ENCODE assay signal across 18 cellular contexts in the genomic region with DNA sequence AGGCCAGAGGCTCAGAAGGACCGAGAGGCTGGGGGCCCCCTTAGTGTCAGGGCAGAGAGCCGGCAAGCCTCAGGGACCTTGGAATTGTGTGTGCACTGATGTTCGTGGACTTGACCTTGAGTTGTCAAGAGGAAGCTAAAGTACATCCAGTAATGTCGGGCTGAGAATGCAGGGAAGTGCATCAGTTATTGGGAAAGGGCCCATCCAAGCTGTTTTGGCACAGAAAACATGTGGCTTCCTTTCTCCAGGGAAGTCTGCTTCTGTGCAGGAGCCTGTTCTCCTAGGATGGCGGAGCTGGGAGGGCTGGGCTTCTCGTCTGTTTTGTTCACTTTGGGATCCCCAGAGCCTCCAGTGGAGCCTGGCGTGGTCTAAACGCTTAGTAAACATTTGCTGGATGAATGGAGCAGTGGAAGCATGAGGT. TPM values are rescaled to one million over a fixed set of nuclear protein-coding genes. Genes with fewer than 3 reads are reported as not detected.
A peak's percentile ranks its signal among the peaks of the same experiment; 100 is the strongest.
DNase-seq lines count a peak whose midpoint lies in the region; ATAC-seq and TF ChIP-seq lines count a peak whose summit lies in the region.
"Had no signal": no experiment of that assay in that cellular context is flagged by ENCODE, and none has a peak within 500 bp of the region (broad histone marks: within the 10 kb centered on the region; RNA-seq: fewer than 3 reads in every experiment).

No MANE protein-coding gene starts in this region.

- TF ChIP-seq CTCF in glutamatergic neuron (IDR thresholded peaks at IDR 0.05; ENCODE audit: partially characterized antibody, unreplicated experiment) (no peak), neural crest cell (conservative IDR thresholded peaks at IDR 0.05) (no peak), type B pancreatic cell (conservative IDR thresholded peaks at IDR 0.05) (no peak), Calu3 (IDR thresholded peaks at IDR 0.05; ENCODE audit: unreplicated experiment) (no peak)

- no TSS peak for BruUV-seq in Calu3 (replicated peaks; lab: Mats Ljungman, UMichigan)

- H3K27me3 Mint-ChIP-seq in glutamatergic neuron (ENCODE audit: unreplicated experiment): peaks cover 15% of the 10 kb centered on the region
- no peaks in the 10 kb centered on the region for H3K27me3 Mint-ChIP-seq in neural crest cell (ENCODE audit: low read depth)
- H3K27me3 Mint-ChIP-seq in type B pancreatic cell: peaks cover 2% of the 10 kb centered on the region
- H3K27me3 Mint-ChIP-seq in Calu3 (ENCODE audit: unreplicated experiment): no peaks in the 10 kb centered on the region

- DNase-seq in NCI-H2171 treated with DMSO at 0.1 percent for 48 hours (lab: John Stamatoyannopoulos, UW) (peak; percentile 25), NCI-H2171 (lab: John Stamatoyannopoulos, UW) (no peak), glutamatergic neuron (no peak), neural crest cell (ENCODE audit: low read depth, low spot score) (no peak), type B pancreatic cell (ENCODE audit: extremely low spot score, unreplicated experiment) (no peak), SW480 (ENCODE audit: low spot score) (no peak), Calu3 (no peak)
- DNase-seq: activated CD8-positive, alpha-beta T cell treated with anti-CD3 and anti-CD28 coated beads, Interleukin-2, amount 10 ng/mL, durations not matched to agents 7 days and 5 days; activated T-cell treated with anti-CD3 and anti-CD28 coated beads, Interleukin-2, amount 50 U/mL, for 72 hours; C1 segment of cervical spinal cord; DMS53; NCI-H187; NCI-H510A; transverse colon had no signal

- intact Hi-C loops in Calu3 (cut with micrococcal nuclease; ENCODE audit: unreplicated experiment): no loop called here

- H3K4me3 Mint-ChIP-seq in glutamatergic neuron (ENCODE audit: unreplicated experiment) (peak overlapping the region; percentile 30), neural crest cell (no peak overlapping the region), type B pancreatic cell (no peak overlapping the region), Calu3 (ENCODE audit: low read depth, unreplicated experiment) (no peak overlapping the region)
- H3K4me3 Mint-ChIP-seq: activated CD8-positive, alpha-beta T cell treated with anti-CD3 and anti-CD28 coated beads, Interleukin-2, amount 10 ng/mL, durations not matched to agents 7 days and 5 days; activated naive CD8-positive, alpha-beta T cell; activated T-cell treated with anti-CD3 and anti-CD28 coated beads, Interleukin-2, amount 50 U/mL, for 72 hours; T-helper 1 cell treated with Interleukin-12 subunit alpha and Interleukin-12 subunit beta and Interleukin-4 antibody, amounts not matched to agents 30 μg/mL and 1 μg/mL, for 36 hours had no signal

- ATAC-seq in GM21447 (IDR thresholded peaks at IDR 0.05; ENCODE audit: unreplicated experiment): no peak
- ATAC-seq: A549; activated CD8-positive, alpha-beta T cell treated with anti-CD3 and anti-CD28 coated beads, Interleukin-2, amount 10 ng/mL, durations not matched to agents 7 days and 5 days; activated T-cell treated with anti-CD3 and anti-CD28 coated beads, Interleukin-2, amount 50 U/mL, for 72 hours had no signal

- H3K36me3 Mint-ChIP-seq in glutamatergic neuron (ENCODE audit: unreplicated experiment): no peaks in the 10 kb centered on the region
- no peaks in the 10 kb centered on the region for H3K36me3 Mint-ChIP-seq in neural crest cell (ENCODE audit: low read depth)
- H3K36me3 Mint-ChIP-seq in type B pancreatic cell: no peaks in the 10 kb centered on the region
- H3K36me3 Mint-ChIP-seq in Calu3 (ENCODE audit: insufficient read depth, unreplicated experiment): no peaks in the 10 kb centered on the region
- H3K36me3 Mint-ChIP-seq: activated naive CD8-positive, alpha-beta T cell had no signal

- H3K27ac Mint-ChIP-seq in glutamatergic neuron (ENCODE audit: unreplicated experiment): peak overlapping the region; percentile 77
- H3K27ac Mint-ChIP-seq in neural crest cell (ENCODE audit: unreplicated experiment): peak overlapping the region; percentile 74
- peak overlapping the region; percentile 6 for H3K27ac Mint-ChIP-seq in type B pancreatic cell
- no peak overlapping the region for H3K27ac Mint-ChIP-seq in Calu3 (ENCODE audit: unreplicated experiment)
- H3K27ac Mint-ChIP-seq: activated CD8-positive, alpha-beta T cell treated with anti-CD3 and anti-CD28 coated beads, Interleukin-2, amount 10 ng/mL, durations not matched to agents 7 days and 5 days; activated naive CD8-positive, alpha-beta T cell; activated T-cell treated with anti-CD3 and anti-CD28 coated beads, Interleukin-2, amount 50 U/mL, for 72 hours; T-helper 1 cell treated with Interleukin-12 subunit alpha and Interleukin-12 subunit beta and Interleukin-4 antibody, amounts not matched to agents 30 μg/mL and 1 μg/mL, for 36 hours had no signal

- H3K9me3 Mint-ChIP-seq in glutamatergic neuron (ENCODE audit: unreplicated experiment) (peaks cover 12% of the 10 kb centered on the region), neural crest cell (no peaks in the 10 kb centered on the region), type B pancreatic cell (no peaks in the 10 kb centered on the region), Calu3 (ENCODE audit: low read depth, unreplicated experiment) (no peaks in the 10 kb centered on the region)
- H3K9me3 Mint-ChIP-seq: activated T-cell treated with anti-CD3 and anti-CD28 coated beads, Interleukin-2, amount 50 U/mL, for 72 hours; T-helper 1 cell treated with Interleukin-12 subunit alpha and Interleukin-12 subunit beta and Interleukin-4 antibody, amounts not matched to agents 30 μg/mL and 1 μg/mL, for 36 hours had no signal

- H3K4me1 Mint-ChIP-seq in glutamatergic neuron (ENCODE audit: low read depth, unreplicated experiment) (peaks cover 39% of the 10 kb centered on the region), neural crest cell (peaks cover 25% of the 10 kb centered on the region), type B pancreatic cell (ENCODE audit: unreplicated experiment) (peaks cover 43% of the 10 kb centered on the region), Calu3 (ENCODE audit: low read depth, unreplicated experiment) (peaks cover 6% of the 10 kb centered on the region)

- CTCF ChIA-PET in Calu3 (lab: Charles Lee): no interaction called here

RNA-seq across cellular contexts. Expression of a gene that starts 23.7 kb away (rescaled TPM):
- total RNA-seq in glutamatergic neuron (ENCODE audit: unreplicated experiment) (9.0 TPM), neural crest cell (6.9 and 7.7 TPM in 2 replicates), type B pancreatic cell (ENCODE audit: low replicate concordance) (1.8 and 13.7 TPM in 2 replicates), Calu3 (2022) (0.19 and 0.47 TPM in 2 replicates)
- total RNA-seq: activated T-cell treated with anti-CD3 and anti-CD28 coated beads, Interleukin-2, amount 50 U/mL, for 72 hours had no signal
